Comparison of ENCODE assay signal across 18 cellular contexts in genomic region chr11:103483996-103484395, GRCh38.
DNase-seq lines count a peak whose midpoint lies in the region; ATAC-seq, FAIRE-seq and TF ChIP-seq lines count a peak whose summit lies in the region.
"Had no signal": no experiment of that assay in that cellular context is flagged by ENCODE, and none has a peak within 500 bp of the region (broad histone marks: within the 10 kb centered on the region; RNA-seq: fewer than 3 reads in every experiment).

No MANE protein-coding gene starts in this region.

- H3K79me2 ChIP-seq in osteoblast (ENCODE audit: insufficient read depth, low read length): no peaks in the 10 kb centered on the region

- no peaks in the 10 kb centered on the region for H3K36me3 ChIP-seq in osteoblast (ENCODE audit: insufficient read depth, low read length)

- ATAC-seq in foreskin keratinocyte (peak; percentile 4), GM19324 (IDR thresholded peaks at IDR 0.05; ENCODE audit: low FRiP score, unreplicated experiment) (no peak), GM21786 (IDR thresholded peaks at IDR 0.05; ENCODE audit: unreplicated experiment) (no peak)
- ATAC-seq: GM23338, HCT116 had no signal

- H3K9me3 ChIP-seq in osteoblast (ENCODE audit: low read depth, low read length): no peaks in the 10 kb centered on the region

- H3K27ac ChIP-seq in foreskin keratinocyte (no peak overlapping the region), osteoblast (ENCODE audit: low read depth, low read length) (no peak overlapping the region)

- no peak for TF ChIP-seq CTCF in foreskin keratinocyte (conservative IDR thresholded peaks at IDR 0.05)
- no peak for TF ChIP-seq CTCF in osteoblast (IDR thresholded peaks at IDR 0.05; ENCODE audit: extremely low read depth, low read depth, low read length)

- H3K27me3 ChIP-seq in foreskin keratinocyte (no peaks in the 10 kb centered on the region), osteoblast (ENCODE audit: insufficient read depth, low read length) (no peaks in the 10 kb centered on the region)

- H3K4me3 ChIP-seq in osteoblast (ENCODE audit: insufficient read depth, low read length): no peak overlapping the region
- H3K4me3 ChIP-seq: GM23338 had no signal

- no peaks in the 10 kb centered on the region for H4K20me1 ChIP-seq in osteoblast (ENCODE audit: insufficient read depth, low read length)

- no peak for FAIRE-seq in RCC 7860 (lab: Jason Lieb, UNC)
- FAIRE-seq: G401.6, GM12892 had no signal

- DNase-seq in ELR (ENCODE audit: low read depth) (peak; percentile 34), RCC 7860 (ENCODE audit: low spot score) (peak; percentile 14), foreskin keratinocyte (no peak), osteoblast (ENCODE audit: insufficient read length, low spot score, missing footprints) (peak; percentile 50), NCI-H524 treated with DMSO at 0.1 percent for 48 hours (lab: John Stamatoyannopoulos, UW) (no peak), DMS79 (lab: John Stamatoyannopoulos, UW) (no peak)
- DNase-seq: C1 segment of cervical spinal cord; Calu3; CD4-positive, alpha-beta memory T cell; COR-L47; DND-41; H9 had no signal

- H2AFZ ChIP-seq in osteoblast (ENCODE audit: low read length): no peak overlapping the region

- H3K4me2 ChIP-seq in osteoblast (ENCODE audit: insufficient read depth, low read length): no peak overlapping the region
- H3K4me2 ChIP-seq: GM23338 had no signal

- H3K4me1 ChIP-seq in foreskin keratinocyte (peaks cover 14% of the 10 kb centered on the region), osteoblast (ENCODE audit: insufficient read depth, low read length) (peaks cover 4% of the 10 kb centered on the region)

Comparison
In these comparisons a context has a peak if more than half of its experiments do, and no peak if none do; other contexts are left out.
1. DNase-seq: peak in ELR (single experiment), RCC 7860 (single experiment) and osteoblast (single experiment); none in foreskin keratinocyte (0 of 2), NCI-H524 treated with DMSO at 0.1 percent for 48 hours (single experiment) and DMS79 (single experiment).